8 cellular contexts compared by ENCODE assay signal in genomic region chr13:30673669-30674521, GRCh38. TPM values are rescaled to one million over a fixed set of nuclear protein-coding genes. Genes with fewer than 3 reads are reported as not detected.
DNase-seq lines count a peak whose midpoint lies in the region; ATAC-seq and TF ChIP-seq lines count a peak whose summit lies in the region.

No MANE protein-coding gene starts in this region.

- H3K27ac ChIP-seq in HUES48 (ENCODE audit: low read depth, low read length): no peak overlapping the region
- no peak overlapping the region for H3K27ac ChIP-seq in OCI-LY7 (ENCODE audit: low read depth, low read length, poor library complexity, severe bottlenecking)
- peak overlapping the region; percentile 78 to 79 for H3K27ac ChIP-seq in mucosa of rectum (ENCODE audit: low read depth in 2 of 2, low read length in 2 of 2)

- H3K9me2 ChIP-seq in OCI-LY7 (ENCODE audit: insufficient read depth, low read length): no peaks in the 10 kb centered on the region

- POLR2A ChIA-PET in OCI-LY7 (lab: Charles Lee): interaction anchor here (0.8 kb wide), 1 partner anchor 64 kb away, joined by 3 read pairs; no protein-coding TSS in a partner anchor

- intact Hi-C loops in OCI-LY7 (cut with micrococcal nuclease; ENCODE audit: unreplicated experiment): loop anchor here (10.0 kb wide), 1 partner anchor 191 kb away; no protein-coding TSS in a partner anchor

- H3K4me1 ChIP-seq in HUES48 (ENCODE audit: control insufficient read depth, insufficient read depth, low read length) (peaks cover 3% of the 10 kb centered on the region; the same call in 1 of the 2 replicates), OCI-LY7 (ENCODE audit: insufficient read depth, low read length, poor library complexity, severe bottlenecking) (peaks cover 9% of the 10 kb centered on the region), mucosa of rectum (ENCODE audit: control insufficient read depth in 2 of 2, insufficient read depth in 2 of 2, low read length in 2 of 2) (peaks cover 0 to 4% of the 10 kb centered on the region in 2 donors)

- DNase-seq in D341Med (ENCODE audit: low spot score) (peak; percentile 96), OCI-LY7 (ENCODE audit: low spot score) (peak; percentile 86), activated T-cell treated with anti-CD3 and anti-CD28 coated beads for 4 hours (peak; percentile 85), epithelial cell of proximal tubule (ENCODE audit: low read depth) (no peak)
- DNase-seq in stimulated activated CD8-positive, alpha-beta memory T cell treated with anti-CD3 and anti-CD28 coated beads, Interleukin-4, amount 100 ng/mL, for 48 hours: peak; percentile 96

- peaks cover 9% of the 10 kb centered on the region for H3K27me3 ChIP-seq in HUES48 (ENCODE audit: control insufficient read depth, insufficient read depth, low read length)
- H3K27me3 ChIP-seq in mucosa of rectum (ENCODE audit: control insufficient read depth in 2 of 2, insufficient read depth in 2 of 2, low read length in 2 of 2): no peaks in the 10 kb centered on the region

- H3K9me3 ChIP-seq in HUES48 (ENCODE audit: control insufficient read depth, insufficient read depth, low read length) (no peaks in the 10 kb centered on the region), OCI-LY7 (ENCODE audit: low read length) (no peaks in the 10 kb centered on the region), mucosa of rectum (ENCODE audit: control insufficient read depth in 2 of 2, low read length in 2 of 2) (no peaks in the 10 kb centered on the region)

- CTCF ChIA-PET in OCI-LY7 (lab: Charles Lee; ENCODE audit: unreplicated experiment): no interaction called here

- H4K20me1 ChIP-seq in OCI-LY7 (ENCODE audit: insufficient read depth, low read length): no peaks in the 10 kb centered on the region

- H3K4me3 ChIP-seq in HUES48 (ENCODE audit: low read depth, low read length): peak overlapping the region; percentile 68
- peak overlapping the region; percentile 63 for H3K4me3 ChIP-seq in OCI-LY7 (ENCODE audit: low read depth, low read length, poor library complexity, severe bottlenecking)
- peak overlapping the region; percentile 58 for H3K4me3 ChIP-seq in epithelial cell of proximal tubule (ENCODE audit: low read depth, low read length)
- peak overlapping the region; percentile 62 to 77 for H3K4me3 ChIP-seq in mucosa of rectum (ENCODE audit: low read length in 2 of 2)

- peak; percentile 73 for TF ChIP-seq CTCF in OCI-LY7 (conservative IDR thresholded peaks at IDR 0.05; ENCODE audit: low read length)
- peak; percentile 58 for TF ChIP-seq CTCF in epithelial cell of proximal tubule (conservative IDR thresholded peaks at IDR 0.05; ENCODE audit: low read depth, low read length)

- peak overlapping the region; percentile 78 for H3K4me2 ChIP-seq in OCI-LY7 (ENCODE audit: low read length)

- H3K9ac ChIP-seq in HUES48 (ENCODE audit: low read depth, low read length) (peak overlapping the region; percentile 77), mucosa of rectum (ENCODE audit: low read depth in 1 of 2, low read length in 2 of 2) (peak overlapping the region in 1 of 2 donors; percentile 70)

- H2AFZ ChIP-seq in OCI-LY7 (ENCODE audit: low read length): peak overlapping the region; percentile 88

- BruUV-seq in OCI-LY7 (replicated peaks; lab: Mats Ljungman, UMichigan): no TSS peak

- ATAC-seq in GM21447 (IDR thresholded peaks at IDR 0.05; ENCODE audit: unreplicated experiment): peak; percentile 82

- H3K36me3 ChIP-seq in HUES48 (ENCODE audit: control insufficient read depth, insufficient read depth, low read length) (no peaks in the 10 kb centered on the region), OCI-LY7 (ENCODE audit: insufficient read depth, low read length) (no peaks in the 10 kb centered on the region), mucosa of rectum (ENCODE audit: control insufficient read depth in 2 of 2, insufficient read depth in 2 of 2, low read length in 2 of 2) (no peaks in the 10 kb centered on the region)

- H3K79me2 ChIP-seq in OCI-LY7 (ENCODE audit: insufficient read depth, low read depth, low read length): no peaks in the 10 kb centered on the region

RNA-seq across cellular contexts. Expression of gene USPL1, which starts 56.2 kb away (rescaled TPM):
- total RNA-seq in OCI-LY7 (2014; rRNA removed; shearing (Covaris generic)): 19.2 and 21.1 TPM in 2 replicates
- total RNA-seq in OCI-LY7 (2022) (21.9 and 23.2 TPM in 2 replicates), epithelial cell of proximal tubule (13.2 and 14.3 TPM in 2 replicates)

Comparison
In these comparisons a context has a peak if more than half of its experiments do, and no peak if none do; other contexts are left out.
1. H3K27ac ChIP-seq: peak in mucosa of rectum (2 of 2); none in HUES48 (single experiment) and OCI-LY7 (single experiment).
2. Peak in every context shown above with its lines, with median percentiles within 50 percentile points of each other: H3K4me3 ChIP-seq.